In the genomic region with DNA sequence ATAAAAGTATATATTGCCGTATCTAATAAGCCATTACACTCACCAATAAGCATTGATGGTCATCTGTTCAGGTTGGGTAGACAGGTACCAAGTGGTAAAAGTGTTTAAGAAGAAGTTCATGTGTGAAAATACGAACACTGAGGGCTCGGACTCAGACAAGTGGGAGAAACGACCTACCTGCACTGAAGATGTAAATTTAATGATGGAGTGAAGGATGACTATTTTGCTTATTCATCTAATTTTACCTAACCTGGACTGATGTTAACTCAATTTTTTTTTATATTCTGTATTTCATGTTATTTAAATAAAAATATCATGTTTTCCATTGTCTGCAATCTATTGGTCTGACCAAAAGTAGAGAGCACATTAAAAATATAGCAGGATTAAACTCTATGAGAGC, we compare ENCODE assay signal across 31 cellular contexts.
"Had no signal": no experiment of that assay in that cellular context is flagged by ENCODE, and none has a peak within 500 bp of the region (broad histone marks: within the 10 kb centered on the region; RNA-seq: fewer than 3 reads in every experiment).

No MANE protein-coding gene starts in this region.

- H3K27me3 ChIP-seq: MG63 had no signal

- DNase-seq: Karpas-422, Kasumi-1, MG63, MM.1S, MV-4-11, NCI-H1048, NCI-H1092, NCI-H1092 treated with DMSO at 0.1 percent for 48 hours, NCI-H1105, NCI-H1105 treated with DMSO at 0.1 percent for 48 hours, NCI-H1417 treated with DMSO at 0.1 percent for 48 hours, NCI-H1436, NCI-H1436 treated with DMSO at 0.1 percent for 48 hours, NCI-H1694, NCI-H1694 treated with DMSO at 0.1 percent for 48 hours, NCI-H187, NCI-H187 treated with DMSO at 0.1 percent for 48 hours, NCI-H1930, NCI-H2029, NCI-H2029 treated with DMSO at 0.1 percent for 48 hours, NCI-H2081, NCI-H2081 treated with DMSO at 0.1 percent for 48 hours, NCI-H2107, NCI-H2171, NCI-H2171 treated with DMSO at 0.1 percent for 48 hours, NCI-H2227 treated with DMSO at 0.1 percent for 48 hours, NCI-H226, NCI-H446, NCI-H446 treated with DMSO at 0.1 percent for 48 hours, NCI-H510A, NCI-H510A treated with DMSO at 0.1 percent for 48 hours had no signal

- H3K4me3 ChIP-seq: MG63 had no signal

- H3K36me3 ChIP-seq: MG63 had no signal

- H3K9me3 ChIP-seq: MG63 had no signal
